In the genomic region with DNA sequence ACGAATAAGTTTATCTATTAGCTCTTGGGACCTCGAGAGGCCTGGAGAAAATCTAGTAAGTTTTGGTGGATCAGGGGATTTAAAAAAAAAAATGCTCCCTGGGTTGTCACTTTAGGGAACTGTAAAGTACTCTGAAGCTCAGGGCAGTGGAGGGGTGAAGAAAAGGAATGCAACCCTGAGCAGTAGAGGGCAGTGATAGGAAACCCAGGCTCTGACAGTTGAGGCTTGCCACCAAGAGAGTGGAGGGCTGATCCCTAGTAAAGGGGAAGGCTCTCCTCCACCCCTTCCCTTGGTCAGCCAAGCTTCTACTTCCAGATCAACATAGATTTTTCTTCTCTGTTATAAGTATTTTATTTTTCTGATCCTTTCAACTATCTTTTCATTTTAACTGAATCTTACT, we compare ENCODE assay signal across 1 cellular context.
TF ChIP-seq lines count a peak whose summit lies in the region.

No MANE protein-coding gene starts in this region.

TF ChIP-seq in WTC11, 78 proteins besides CTCF, POLR2A, EP300 and RAD21 (continued from another document):
- TF ChIP-seq, protein P1, sequence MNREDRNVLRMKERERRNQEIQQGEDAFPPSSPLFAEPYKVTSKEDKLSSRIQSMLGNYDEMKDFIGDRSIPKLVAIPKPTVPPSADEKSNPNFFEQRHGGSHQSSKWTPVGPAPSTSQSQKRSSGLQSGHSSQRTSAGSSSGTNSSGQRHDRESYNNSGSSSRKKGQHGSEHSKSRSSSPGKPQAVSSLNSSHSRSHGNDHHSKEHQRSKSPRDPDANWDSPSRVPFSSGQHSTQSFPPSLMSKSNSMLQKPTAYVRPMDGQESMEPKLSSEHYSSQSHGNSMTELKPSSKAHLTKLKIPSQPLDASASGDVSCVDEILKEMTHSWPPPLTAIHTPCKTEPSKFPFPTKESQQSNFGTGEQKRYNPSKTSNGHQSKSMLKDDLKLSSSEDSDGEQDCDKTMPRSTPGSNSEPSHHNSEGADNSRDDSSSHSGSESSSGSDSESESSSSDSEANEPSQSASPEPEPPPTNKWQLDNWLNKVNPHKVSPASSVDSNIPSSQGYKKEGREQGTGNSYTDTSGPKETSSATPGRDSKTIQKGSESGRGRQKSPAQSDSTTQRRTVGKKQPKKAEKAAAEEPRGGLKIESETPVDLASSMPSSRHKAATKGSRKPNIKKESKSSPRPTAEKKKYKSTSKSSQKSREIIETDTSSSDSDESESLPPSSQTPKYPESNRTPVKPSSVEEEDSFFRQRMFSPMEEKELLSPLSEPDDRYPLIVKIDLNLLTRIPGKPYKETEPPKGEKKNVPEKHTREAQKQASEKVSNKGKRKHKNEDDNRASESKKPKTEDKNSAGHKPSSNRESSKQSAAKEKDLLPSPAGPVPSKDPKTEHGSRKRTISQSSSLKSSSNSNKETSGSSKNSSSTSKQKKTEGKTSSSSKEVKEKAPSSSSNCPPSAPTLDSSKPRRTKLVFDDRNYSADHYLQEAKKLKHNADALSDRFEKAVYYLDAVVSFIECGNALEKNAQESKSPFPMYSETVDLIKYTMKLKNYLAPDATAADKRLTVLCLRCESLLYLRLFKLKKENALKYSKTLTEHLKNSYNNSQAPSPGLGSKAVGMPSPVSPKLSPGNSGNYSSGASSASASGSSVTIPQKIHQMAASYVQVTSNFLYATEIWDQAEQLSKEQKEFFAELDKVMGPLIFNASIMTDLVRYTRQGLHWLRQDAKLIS (CRISPR knock-in tag; IDR thresholded peaks at IDR 0.05; ENCODE audit: borderline replicate concordance), result no peak
- no peak for TF ChIP-seq NFATC4 (CRISPR knock-in tag; IDR thresholded peaks at IDR 0.05)
- no peak for TF ChIP-seq SMAD4 (CRISPR knock-in tag; IDR thresholded peaks at IDR 0.05)
- no peak for TF ChIP-seq ZNF138 (CRISPR knock-in tag; conservative IDR thresholded peaks at IDR 0.05)
- TF ChIP-seq, protein P2, sequence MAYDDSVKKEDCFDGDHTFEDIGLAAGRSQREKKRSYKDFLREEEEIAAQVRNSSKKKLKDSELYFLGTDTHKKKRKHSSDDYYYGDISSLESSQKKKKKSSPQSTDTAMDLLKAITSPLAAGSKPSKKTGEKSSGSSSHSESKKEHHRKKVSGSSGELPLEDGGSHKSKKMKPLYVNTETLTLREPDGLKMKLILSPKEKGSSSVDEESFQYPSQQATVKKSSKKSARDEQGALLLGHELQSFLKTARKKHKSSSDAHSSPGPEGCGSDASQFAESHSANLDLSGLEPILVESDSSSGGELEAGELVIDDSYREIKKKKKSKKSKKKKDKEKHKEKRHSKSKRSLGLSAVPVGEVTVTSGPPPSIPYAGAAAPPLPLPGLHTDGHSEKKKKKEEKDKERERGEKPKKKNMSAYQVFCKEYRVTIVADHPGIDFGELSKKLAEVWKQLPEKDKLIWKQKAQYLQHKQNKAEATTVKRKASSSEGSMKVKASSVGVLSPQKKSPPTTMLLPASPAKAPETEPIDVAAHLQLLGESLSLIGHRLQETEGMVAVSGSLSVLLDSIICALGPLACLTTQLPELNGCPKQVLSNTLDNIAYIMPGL (CRISPR knock-in tag; IDR thresholded peaks at IDR 0.05), result no peak
